ENCODE assay signal across 11 cellular contexts in genomic region chr10:99235469-99235871, GRCh38. TPM values are rescaled to one million over a fixed set of nuclear protein-coding genes. Genes with fewer than 3 reads are reported as not detected.
DNase-seq lines count a peak whose midpoint lies in the region; ATAC-seq and TF ChIP-seq lines count a peak whose summit lies in the region.
"Had no signal": no experiment of that assay in that cellular context is flagged by ENCODE, and none has a peak within 500 bp of the region (broad histone marks: within the 10 kb centered on the region; RNA-seq: fewer than 3 reads in every experiment).

Gene HPSE2 (minus strand): TSS chr10:99235852.

- H3K36me3 ChIP-seq in ACC112 (ENCODE audit: insufficient read depth, low read length) = no peaks in the 10 kb centered on the region
- H3K36me3 ChIP-seq in HUES6 (ENCODE audit: control insufficient read depth, insufficient read depth, low read length) = no peaks in the 10 kb centered on the region
- no peaks in the 10 kb centered on the region for H3K36me3 ChIP-seq in endodermal cell (ENCODE audit: control insufficient read depth, insufficient read depth, low read length)

- H3K4me1 ChIP-seq in ACC112 (ENCODE audit: control insufficient read depth, insufficient read depth, low read length, unreplicated experiment) (no peaks in the 10 kb centered on the region), HUES6 (ENCODE audit: control insufficient read depth, insufficient read depth, low read length) (peaks cover 28% of the 10 kb centered on the region), endodermal cell (ENCODE audit: control insufficient read depth, insufficient read depth, low read length) (peaks cover 5% of the 10 kb centered on the region)

- H3K27ac ChIP-seq in ACC112 (ENCODE audit: low read depth, low read length) = no peak within 1 kb of the TSS
- no peak within 1 kb of the TSS for H3K27ac ChIP-seq in HUES6 (ENCODE audit: low read depth, low read length)
- no peak within 1 kb of the TSS for H3K27ac ChIP-seq in endodermal cell (ENCODE audit: low read depth, low read length)

- H3K9me3 ChIP-seq in HUES6 (ENCODE audit: control insufficient read depth, insufficient read depth, low read depth, low read length) (no peaks in the 10 kb centered on the region), endodermal cell (ENCODE audit: control insufficient read depth, low read length) (no peaks in the 10 kb centered on the region)

- DNase-seq in endodermal cell (peak; percentile 71), GDM1 (lab: John Stamatoyannopoulos, UW) (no peak), NOMO-1 treated with dmso at 0.1 percent for 144 hours (lab: John Stamatoyannopoulos, UW; ENCODE audit: unreplicated experiment) (no peak), NCI-H146 (lab: John Stamatoyannopoulos, UW) (no peak)
- no peak for DNase-seq in natural killer cell treated with Interleukin-12 subunit alpha and Interleukin-12 subunit beta and Interleukin-15 and Interleukin-18, amount 100 ng/mL, for 72 hours (ENCODE audit: low spot score)
- DNase-seq in activated CD8-positive, alpha-beta memory T cell treated with anti-CD3 and anti-CD28 coated beads, Interleukin-2, amount 50 U/mL, for 4 hours = no peak
- DNase-seq: NCI-H2171 had no signal

- H3K9me3 Mint-ChIP-seq in endodermal cell = no peaks in the 10 kb centered on the region
- H3K9me3 Mint-ChIP-seq in natural killer cell treated with Interleukin-12 subunit alpha and Interleukin-12 subunit beta and Interleukin-15 and Interleukin-18, amount 100 ng/mL, for 72 hours = no peaks in the 10 kb centered on the region

- H3K9ac ChIP-seq in HUES6 (ENCODE audit: low read length) = no peak within 1 kb of the TSS
- H3K9ac ChIP-seq in endodermal cell (ENCODE audit: extremely low read depth, low read length, poor library complexity, severe bottlenecking) = no peak within 1 kb of the TSS

- H2AFZ ChIP-seq in ACC112 (ENCODE audit: low read length, unreplicated experiment) = no peak within 1 kb of the TSS

- peaks cover 42% of the 10 kb centered on the region for H3K4me1 Mint-ChIP-seq in endodermal cell
- peaks cover 4 to 6% of the 10 kb centered on the region in 2 donors for H3K4me1 Mint-ChIP-seq in natural killer cell treated with Interleukin-12 subunit alpha and Interleukin-12 subunit beta and Interleukin-15 and Interleukin-18, amount 100 ng/mL, for 72 hours (ENCODE audit: low read depth in 2 of 2)

- WGBS in endodermal cell (ENCODE audit: insufficient coverage in 1 of 2, insufficient read length in 1 of 2), 2 experiments = 3 to 4% methylated on average over 4 to 8 of the region's 8 CpGs

- TF ChIP-seq CTCF in endodermal cell (conservative IDR thresholded peaks at IDR 0.05) = no peak

- H3K36me3 Mint-ChIP-seq in endodermal cell (ENCODE audit: low read depth) = no peaks in the 10 kb centered on the region
- H3K36me3 Mint-ChIP-seq in natural killer cell treated with Interleukin-12 subunit alpha and Interleukin-12 subunit beta and Interleukin-15 and Interleukin-18, amount 100 ng/mL, for 72 hours = peaks cover 6% of the 10 kb centered on the region

- H3K27me3 Mint-ChIP-seq in endodermal cell (ENCODE audit: insufficient read depth) = peaks cover 97% of the 10 kb centered on the region
- peaks cover 48 to 80% of the 10 kb centered on the region in 2 donors for H3K27me3 Mint-ChIP-seq in natural killer cell treated with Interleukin-12 subunit alpha and Interleukin-12 subunit beta and Interleukin-15 and Interleukin-18, amount 100 ng/mL, for 72 hours

- H3K4me3 Mint-ChIP-seq in endodermal cell = peak within 1 kb of the TSS; percentile 62
- H3K4me3 Mint-ChIP-seq in natural killer cell treated with Interleukin-12 subunit alpha and Interleukin-12 subunit beta and Interleukin-15 and Interleukin-18, amount 100 ng/mL, for 72 hours = peak within 1 kb of the TSS; percentile 76

- H3K27me3 ChIP-seq in ACC112 (ENCODE audit: insufficient read depth, low read length) (peaks cover 80% of the 10 kb centered on the region), HUES6 (ENCODE audit: control insufficient read depth, insufficient read depth, low read length) (peaks cover 84% of the 10 kb centered on the region), endodermal cell (ENCODE audit: control insufficient read depth, insufficient read depth, low read length, poor library complexity, severe bottlenecking) (peaks cover 92% of the 10 kb centered on the region)

- no peak within 1 kb of the TSS for H3K27ac Mint-ChIP-seq in endodermal cell
- H3K27ac Mint-ChIP-seq in natural killer cell treated with Interleukin-12 subunit alpha and Interleukin-12 subunit beta and Interleukin-15 and Interleukin-18, amount 100 ng/mL, for 72 hours = no peak within 1 kb of the TSS

- H3K4me3 ChIP-seq in ACC112 (ENCODE audit: low read depth, low read length) = peak within 1 kb of the TSS; percentile 68; the same call in 1 of the 2 replicates
- peak within 1 kb of the TSS; percentile 63 for H3K4me3 ChIP-seq in HUES6 (ENCODE audit: low read depth, low read length)
- peak within 1 kb of the TSS; percentile 83 for H3K4me3 ChIP-seq in endodermal cell (ENCODE audit: low read length)

- ATAC-seq in natural killer cell treated with Interleukin-12 subunit alpha and Interleukin-12 subunit beta and Interleukin-15 and Interleukin-18, amount 100 ng/mL, for 72 hours = no peak

- H3K79me2 ChIP-seq in ACC112 (ENCODE audit: control insufficient read depth, insufficient read depth, low read length, unreplicated experiment) = no peaks in the 10 kb centered on the region

RNA-seq across cellular contexts. Expression of gene HPSE2, which starts in this region (rescaled TPM):
- under 1 TPM; 0.07 to 0.11 TPM for total RNA-seq in endodermal cell
- 0.21 TPM for polyA plus RNA-seq in endodermal cell (2013, experiment 1 of 2)
- not detected for polyA plus RNA-seq in endodermal cell (2013, experiment 2 of 2)
- total RNA-seq in natural killer cell treated with Interleukin-12 subunit alpha and Interleukin-12 subunit beta and Interleukin-15 and Interleukin-18, amount 100 ng/mL, for 72 hours = not detected
- total RNA-seq: lung microvascular endothelial cell; T-helper 2 cell treated with Interferon-gamma antibody and Interleukin-4, amounts not matched to agents 100 ng/mL and 5 ng/mL, for 36 hours had no signal

Comparison
In these comparisons a context has a peak if more than half of its experiments do, and no peak if none do; other contexts are left out.
1. Peak in DNase-seq and H3K4me3 ChIP-seq in endodermal cell; RNA of the gene not detected or under 1 TPM.